35 cellular contexts compared by ENCODE assay signal in genomic region chr9:119827126-119827525, GRCh38.
"Had no signal": no experiment of that assay in that cellular context is flagged by ENCODE, and none has a peak within 500 bp of the region (broad histone marks: within the 10 kb centered on the region; RNA-seq: fewer than 3 reads in every experiment).

No MANE protein-coding gene starts in this region.

- DNase-seq: activated B cell treated with CpG ODN at 0.5 μM for 24 hours; activated CD4-positive, alpha-beta memory T cell treated with anti-CD3 and anti-CD28 coated beads for 36 hours; activated CD4-positive, alpha-beta T cell treated with anti-CD3 and anti-CD28 coated beads for 4 hours; activated CD4-positive, alpha-beta T cell treated with anti-CD3 and anti-CD28 coated beads, Interleukin-2, amount 10 ng/mL, durations not matched to agents 24 days and 14 days; activated CD4-positive, alpha-beta T cell treated with anti-CD3 and anti-CD28 coated beads, Interleukin-2, amount 50 U/mL, for 1 hour; activated CD4-positive, alpha-beta T cell treated with anti-CD3 and anti-CD28 coated beads, Interleukin-2, amount 50 U/mL, for 4 hours; activated CD4-positive, CD25-positive, alpha-beta regulatory T cell treated with anti-CD3 and anti-CD28 coated beads, Interleukin-2, amount 50 U/mL, for 72 hours; activated CD8-positive, alpha-beta memory T cell treated with anti-CD3 and anti-CD28 coated beads, Interleukin-2, amount 50 U/mL, for 4 hours; activated CD8-positive, alpha-beta T cell treated with anti-CD3 and anti-CD28 coated beads for 36 hours; activated effector memory CD4-positive, alpha-beta T cell treated with anti-CD3 and anti-CD28 coated beads, Interleukin-2, amount 50 U/mL, for 16 hours; activated gamma-delta T cell treated with Interleukin-2 at 50 U/mL for 16 hours; activated naive CD4-positive, alpha-beta T cell; activated naive CD4-positive, alpha-beta T cell treated with anti-CD3 and anti-CD28 coated beads for 36 hours; activated naive CD4-positive, alpha-beta T cell treated with anti-CD3 and anti-CD28 coated beads, Interleukin-2, amount 50 U/mL, for 16 hours; activated naive CD8-positive, alpha-beta T cell treated with anti-CD3 and anti-CD28 coated beads for 36 hours; activated T-cell treated with anti-CD3 and anti-CD28 coated beads for 4 hours; activated T-cell treated with anti-CD3 and anti-CD28 coated beads, Interleukin-2, amount 50 U/mL, for 1 hour; activated T-cell treated with anti-CD3 and anti-CD28 coated beads, Interleukin-2, amount 50 U/mL, for 4 hours; activated T-cell treated with anti-CD3 and anti-CD28 coated beads, Interleukin-2, amount 50 U/mL, for 72 hours; adrenal gland; amniotic stem cell; aorta; body of pancreas; brain microvascular endothelial cell; central memory CD4-positive, alpha-beta T cell; T-helper 1 cell; T-helper 2 cell; T-helper 9 cell had no signal

- H3K9me3 ChIP-seq: adrenal gland, body of pancreas, breast epithelium had no signal

- H3K4me3 Mint-ChIP-seq: activated B cell treated with CpG ODN at 0.5 μM for 24 hours; activated CD4-positive, alpha-beta memory T cell treated with anti-CD3 and anti-CD28 coated beads for 36 hours; activated CD4-positive, alpha-beta T cell treated with anti-CD3 and anti-CD28 coated beads, Interleukin-2, amount 10 ng/mL, durations not matched to agents 24 days and 14 days; activated CD8-positive, alpha-beta T cell treated with anti-CD3 and anti-CD28 coated beads for 36 hours; activated naive CD4-positive, alpha-beta T cell treated with anti-CD3 and anti-CD28 coated beads for 36 hours; activated naive CD8-positive, alpha-beta T cell treated with anti-CD3 and anti-CD28 coated beads for 36 hours; activated T-cell treated with anti-CD3 and anti-CD28 coated beads, Interleukin-2, amount 50 U/mL, for 4 hours; activated T-cell treated with anti-CD3 and anti-CD28 coated beads, Interleukin-2, amount 50 U/mL, for 72 hours; activated T-helper 1 cell treated with anti-CD3 and anti-CD28 coated beads, Interleukin-12 subunit alpha, Interleukin-12 subunit beta, Interleukin-2, Interleukin-4 antibody, amounts not matched to agents 30 ng/mL and 10 ng/mL and 1 ng/mL, durations not matched to agents 14 hours and 24 hours and 36 hours; activated T-helper 17 cell treated with anti-CD3 and anti-CD28 coated beads, Interleukin-2, amount 50 U/mL, for 72 hours; T-helper 1 cell treated with Interleukin-12 subunit alpha and Interleukin-12 subunit beta and Interleukin-4 antibody, amounts not matched to agents 30 μg/mL and 1 μg/mL, for 36 hours; T-helper 2 cell treated with Interferon-gamma antibody and Interleukin-4, amounts not matched to agents 5 μg/mL and 100 μg/mL, for 36 hours had no signal

- H3K27ac ChIP-seq: adrenal gland, body of pancreas, brain microvascular endothelial cell, breast epithelium, VCaP had no signal

- H3K4me3 ChIP-seq: adrenal gland, body of pancreas, breast epithelium had no signal

- H3K27ac Mint-ChIP-seq: activated B cell treated with CpG ODN at 0.5 μM for 24 hours; activated CD4-positive, alpha-beta memory T cell treated with anti-CD3 and anti-CD28 coated beads for 36 hours; activated CD4-positive, alpha-beta T cell treated with anti-CD3 and anti-CD28 coated beads, Interleukin-2, amount 10 ng/mL, durations not matched to agents 24 days and 14 days; activated CD8-positive, alpha-beta T cell treated with anti-CD3 and anti-CD28 coated beads for 36 hours; activated naive CD4-positive, alpha-beta T cell treated with anti-CD3 and anti-CD28 coated beads for 36 hours; activated naive CD4-positive, alpha-beta T cell treated with anti-CD3 and anti-CD28 coated beads, Interleukin-2, amount 50 U/mL, for 72 hours; activated naive CD8-positive, alpha-beta T cell treated with anti-CD3 and anti-CD28 coated beads for 36 hours; activated T-cell treated with anti-CD3 and anti-CD28 coated beads, Interleukin-2, amount 50 U/mL, for 72 hours; activated T-helper 1 cell treated with anti-CD3 and anti-CD28 coated beads, Interleukin-12 subunit alpha, Interleukin-12 subunit beta, Interleukin-2, Interleukin-4 antibody, amounts not matched to agents 30 ng/mL and 10 ng/mL and 1 ng/mL, durations not matched to agents 14 hours and 24 hours and 36 hours; activated T-helper 17 cell treated with anti-CD3 and anti-CD28 coated beads, Interleukin-2, amount 50 U/mL, for 72 hours; T-helper 1 cell treated with Interleukin-12 subunit alpha and Interleukin-12 subunit beta and Interleukin-4 antibody, amounts not matched to agents 30 μg/mL and 1 μg/mL, for 36 hours; T-helper 2 cell treated with Interferon-gamma antibody and Interleukin-4, amounts not matched to agents 5 μg/mL and 100 μg/mL, for 36 hours had no signal

- H3K36me3 Mint-ChIP-seq: activated CD4-positive, alpha-beta memory T cell treated with anti-CD3 and anti-CD28 coated beads for 36 hours; activated naive CD4-positive, alpha-beta T cell treated with anti-CD3 and anti-CD28 coated beads, Interleukin-2, amount 50 U/mL, for 72 hours; activated naive CD8-positive, alpha-beta T cell treated with anti-CD3 and anti-CD28 coated beads for 36 hours had no signal

- H3K27me3 ChIP-seq: adrenal gland, body of pancreas, brain microvascular endothelial cell, breast epithelium had no signal

- H3K9me3 Mint-ChIP-seq: activated B cell treated with CpG ODN at 0.5 μM for 24 hours; activated CD4-positive, alpha-beta memory T cell treated with anti-CD3 and anti-CD28 coated beads for 36 hours; activated CD4-positive, alpha-beta T cell treated with anti-CD3 and anti-CD28 coated beads, Interleukin-2, amount 10 ng/mL, durations not matched to agents 24 days and 14 days; activated CD8-positive, alpha-beta T cell treated with anti-CD3 and anti-CD28 coated beads for 36 hours; activated naive CD4-positive, alpha-beta T cell treated with anti-CD3 and anti-CD28 coated beads for 36 hours; activated naive CD8-positive, alpha-beta T cell treated with anti-CD3 and anti-CD28 coated beads for 36 hours; activated T-cell treated with anti-CD3 and anti-CD28 coated beads, Interleukin-2, amount 50 U/mL, for 4 hours; activated T-helper 1 cell treated with anti-CD3 and anti-CD28 coated beads, Interleukin-12 subunit alpha, Interleukin-12 subunit beta, Interleukin-2, Interleukin-4 antibody, amounts not matched to agents 30 ng/mL and 10 ng/mL and 1 ng/mL, durations not matched to agents 14 hours and 24 hours and 36 hours; activated T-helper 17 cell treated with anti-CD3 and anti-CD28 coated beads, Interleukin-2, amount 50 U/mL, for 72 hours; T-helper 1 cell treated with Interleukin-12 subunit alpha and Interleukin-12 subunit beta and Interleukin-4 antibody, amounts not matched to agents 30 μg/mL and 1 μg/mL, for 36 hours; T-helper 2 cell treated with Interferon-gamma antibody and Interleukin-4, amounts not matched to agents 5 μg/mL and 100 μg/mL, for 36 hours had no signal

- H3K36me3 ChIP-seq: adrenal gland, brain microvascular endothelial cell, breast epithelium had no signal

- H3K27me3 Mint-ChIP-seq: activated CD4-positive, alpha-beta memory T cell treated with anti-CD3 and anti-CD28 coated beads for 36 hours; activated CD4-positive, alpha-beta T cell treated with anti-CD3 and anti-CD28 coated beads, Interleukin-2, amount 10 ng/mL, durations not matched to agents 24 days and 14 days; activated naive CD8-positive, alpha-beta T cell treated with anti-CD3 and anti-CD28 coated beads for 36 hours; activated T-helper 17 cell treated with anti-CD3 and anti-CD28 coated beads, Interleukin-2, amount 50 U/mL, for 72 hours had no signal

- H3K4me1 ChIP-seq: adrenal gland, body of pancreas, breast epithelium had no signal

- H3K4me1 Mint-ChIP-seq: activated B cell treated with CpG ODN at 0.5 μM for 24 hours; activated CD4-positive, alpha-beta T cell treated with anti-CD3 and anti-CD28 coated beads, Interleukin-2, amount 10 ng/mL, durations not matched to agents 24 days and 14 days; activated naive CD8-positive, alpha-beta T cell treated with anti-CD3 and anti-CD28 coated beads for 36 hours; activated T-helper 17 cell treated with anti-CD3 and anti-CD28 coated beads, Interleukin-2, amount 50 U/mL, for 72 hours had no signal
